8 cellular contexts compared by ENCODE assay signal in genomic region chr9:128026255-128027165, GRCh38. TPM values are rescaled to one million over a fixed set of nuclear protein-coding genes. Genes with fewer than 3 reads are reported as not detected.
A peak's percentile ranks its signal among the peaks of the same experiment; 100 is the strongest.
DNase-seq lines count a peak whose midpoint lies in the region; ATAC-seq and TF ChIP-seq lines count a peak whose summit lies in the region.

No MANE protein-coding gene starts in this region.

- no peaks in the 10 kb centered on the region for H3K36me3 ChIP-seq in DND-41 (ENCODE audit: insufficient read depth, low read length)
- no peaks in the 10 kb centered on the region for H3K36me3 ChIP-seq in H7 (replicated peaks; ENCODE audit: control insufficient read depth, insufficient read depth, low read length)

- H3K4me3 ChIP-seq in DND-41 (ENCODE audit: low read depth in 1 of 2, low read length in 2 of 2) (no peak overlapping the region), fibroblast of villous mesenchyme (ENCODE audit: low read depth, low read length) (no peak overlapping the region), H7 (ENCODE audit: insufficient read depth, low read depth, low read length) (no peak overlapping the region)

- no peaks in the 10 kb centered on the region for H4K20me1 ChIP-seq in DND-41 (ENCODE audit: insufficient read depth, low read length)

- H3K9ac ChIP-seq in DND-41 (ENCODE audit: low read depth, low read length) = peak overlapping the region; percentile 10; the same call in 1 of the 2 replicates

- peak; percentile 87 for ATAC-seq in DND-41 (ENCODE audit: insufficient read depth, low read depth)
- peak; percentile 53 for ATAC-seq in HG03159 (IDR thresholded peaks at IDR 0.05; ENCODE audit: unreplicated experiment)

- POLR2A ChIA-PET in activated CD4-positive, alpha-beta T cell treated with anti-CD3 and anti-CD28 coated beads, Interleukin-2, amount 10 ng/mL, durations not matched to agents 7 days and 5 days (lab: Charles Lee) = interaction anchor here (0.6 kb wide), 1 partner anchor 43 kb away, joined by 5 read pairs; no protein-coding TSS in a partner anchor

- DNase-seq in DND-41 = peak; percentile 73
- peak; percentile 92 for DNase-seq in activated CD4-positive, alpha-beta T cell treated with anti-CD3 and anti-CD28 coated beads, Interleukin-2, amount 10 ng/mL, durations not matched to agents 7 days and 5 days
- DNase-seq in fibroblast of villous mesenchyme (ENCODE audit: low read depth) = peak; percentile 25
- peak; percentile 32 to 64 for DNase-seq in stimulated activated CD8-positive, alpha-beta memory T cell treated with anti-CD3 and anti-CD28 coated beads, Interleukin-15, amount 100 ng/mL, for 4 hours (ENCODE audit: low read depth in 2 of 2)
- no peak for DNase-seq in H4 (ENCODE audit: low spot score)
- DNase-seq in cerebellar nuclear complex (lab: John Stamatoyannopoulos, UW) = no peak
- no peak for DNase-seq in H7

- peak overlapping the region; percentile 47; the same call in 1 of the 2 replicates for H2AFZ ChIP-seq in DND-41 (ENCODE audit: low read depth, low read length)

- peaks cover 2% of the 10 kb centered on the region for H3K9me3 Mint-ChIP-seq in activated CD4-positive, alpha-beta T cell treated with anti-CD3 and anti-CD28 coated beads, Interleukin-2, amount 10 ng/mL, durations not matched to agents 7 days and 5 days

- CTCF ChIA-PET in activated CD4-positive, alpha-beta T cell treated with anti-CD3 and anti-CD28 coated beads, Interleukin-2, amount 10 ng/mL, durations not matched to agents 7 days and 5 days (lab: Charles Lee) = interaction anchor here (0.6 to 3.0 kb wide), 15 partner anchors 9 to 85 kb away, joined by 3 to 20 read pairs (median 3); partner anchors contain the start of gene NAIF1

- 0 out of 2 replicates have a peak overlapping the region, but pooled peaks have one; percentile 12 for H3K4me2 ChIP-seq in DND-41 (ENCODE audit: insufficient read depth, low read length)

- H3K27me3 Mint-ChIP-seq in activated CD4-positive, alpha-beta T cell treated with anti-CD3 and anti-CD28 coated beads, Interleukin-2, amount 10 ng/mL, durations not matched to agents 7 days and 5 days = no peaks in the 10 kb centered on the region

- H3K79me2 ChIP-seq in DND-41 (ENCODE audit: insufficient read depth, low read length) = no peaks in the 10 kb centered on the region

- H3K27ac Mint-ChIP-seq in activated CD4-positive, alpha-beta T cell treated with anti-CD3 and anti-CD28 coated beads, Interleukin-2, amount 10 ng/mL, durations not matched to agents 7 days and 5 days = peak overlapping the region; percentile 98

- no peaks in the 10 kb centered on the region for H3K9me3 ChIP-seq in DND-41 (ENCODE audit: insufficient read depth, low read length, severe bottlenecking)

- H3K4me3 Mint-ChIP-seq in activated CD4-positive, alpha-beta T cell treated with anti-CD3 and anti-CD28 coated beads, Interleukin-2, amount 10 ng/mL, durations not matched to agents 7 days and 5 days = peak overlapping the region; percentile 81

- H3K27me3 ChIP-seq in DND-41 (ENCODE audit: insufficient read depth, low read length, poor library complexity) (no peaks in the 10 kb centered on the region), H7 (ENCODE audit: control insufficient read depth, insufficient read depth, low read length) (no peaks in the 10 kb centered on the region)

- H3K27ac ChIP-seq in DND-41 (ENCODE audit: low read length) = peak overlapping the region; percentile 68

- H3K36me3 Mint-ChIP-seq in activated CD4-positive, alpha-beta T cell treated with anti-CD3 and anti-CD28 coated beads, Interleukin-2, amount 10 ng/mL, durations not matched to agents 7 days and 5 days (ENCODE audit: low read depth) = peaks cover 9% of the 10 kb centered on the region

- TF ChIP-seq CTCF in DND-41 (IDR thresholded peaks at IDR 0.05; ENCODE audit: borderline replicate concordance, extremely low read depth, low read length, poor library complexity, severe bottlenecking) (no peak), fibroblast of villous mesenchyme (IDR thresholded peaks at IDR 0.05; ENCODE audit: insufficient read depth, low read depth, low read length) (no peak)

- H3K4me1 Mint-ChIP-seq in activated CD4-positive, alpha-beta T cell treated with anti-CD3 and anti-CD28 coated beads, Interleukin-2, amount 10 ng/mL, durations not matched to agents 7 days and 5 days = peaks cover 92% of the 10 kb centered on the region

- H3K4me1 ChIP-seq in DND-41 (ENCODE audit: insufficient read depth, low read length) = peaks cover 43% of the 10 kb centered on the region

RNA-seq across cellular contexts. Expression of gene NAIF1, which starts 40.6 kb away (rescaled TPM):
- 10 to 100 TPM; 13.9 to 14.2 TPM for total RNA-seq in activated CD4-positive, alpha-beta T cell treated with anti-CD3 and anti-CD28 coated beads, Interleukin-2, amount 10 ng/mL, durations not matched to agents 7 days and 5 days
- total RNA-seq in fibroblast of villous mesenchyme = 6.8 and 10.8 TPM in 2 replicates
- total RNA-seq in H4 (2014; rRNA removed; shearing (Covaris generic)) = 6.5 and 12.3 TPM in 2 replicates
- total RNA-seq in H7 (2014; rRNA removed; shearing (Covaris generic)) = 10.3 and 12.3 TPM in 2 replicates

RNA-seq across cellular contexts. Expression of gene SLC25A25, which starts 41.5 kb away (rescaled TPM):
- total RNA-seq in activated CD4-positive, alpha-beta T cell treated with anti-CD3 and anti-CD28 coated beads, Interleukin-2, amount 10 ng/mL, durations not matched to agents 7 days and 5 days = 10 to 100 TPM; 14.6 to 18.4 TPM
- 36.1 and 47.5 TPM in 2 replicates for total RNA-seq in fibroblast of villous mesenchyme
- 4.7 and 5.8 TPM in 2 replicates for total RNA-seq in H4 (2014; rRNA removed; shearing (Covaris generic))
- total RNA-seq in H7 (2014; rRNA removed; shearing (Covaris generic)) = 23.1 and 23.7 TPM in 2 replicates

RNA-seq across cellular contexts. Expression of gene EEIG1, which starts 45.7 kb away (rescaled TPM):
- 100 to 1,000 TPM; 412 to 477 TPM for total RNA-seq in activated CD4-positive, alpha-beta T cell treated with anti-CD3 and anti-CD28 coated beads, Interleukin-2, amount 10 ng/mL, durations not matched to agents 7 days and 5 days
- 15.5 and 16.4 TPM in 2 replicates for total RNA-seq in fibroblast of villous mesenchyme
- 7.6 and 10.6 TPM in 2 replicates for total RNA-seq in H4 (2014; rRNA removed; shearing (Covaris generic))
- 16.9 and 27.1 TPM in 2 replicates for total RNA-seq in H7 (2014; rRNA removed; shearing (Covaris generic))

Comparison
In these comparisons a context has a peak if more than half of its experiments do, and no peak if none do; other contexts are left out.
1. DNase-seq: peak in DND-41 (single experiment), activated CD4-positive, alpha-beta T cell treated with anti-CD3 and anti-CD28 coated beads, Interleukin-2, amount 10 ng/mL, durations not matched to agents 7 days and 5 days (single experiment), fibroblast of villous mesenchyme (single experiment) and stimulated activated CD8-positive, alpha-beta memory T cell treated with anti-CD3 and anti-CD28 coated beads, Interleukin-15, amount 100 ng/mL, for 4 hours (2 of 2); none in H4 (single experiment), cerebellar nuclear complex (0 of 2) and H7 (single experiment).
2. RNA of gene EEIG1, which starts 45.7 kb away (total RNA-seq): 412 to 477 TPM in activated CD4-positive, alpha-beta T cell treated with anti-CD3 and anti-CD28 coated beads, Interleukin-2, amount 10 ng/mL, durations not matched to agents 7 days and 5 days; 16.9 to 27.1 TPM in H7, 15.5 to 16.4 TPM in fibroblast of villous mesenchyme and 7.6 to 10.6 TPM in H4; every median in the first group is over 10 times any median in the second.